In genomic region chr11:92329644-92330043, GRCh38 we compare ENCODE assay signal across 18 cellular contexts.
DNase-seq lines count a peak whose midpoint lies in the region; ATAC-seq and TF ChIP-seq lines count a peak whose summit lies in the region.
"Had no signal": no experiment of that assay in that cellular context is flagged by ENCODE, and none has a peak within 500 bp of the region (broad histone marks: within the 10 kb centered on the region; RNA-seq: fewer than 3 reads in every experiment).

No MANE protein-coding gene starts in this region.

- no peaks in the 10 kb centered on the region for H3K36me3 ChIP-seq in ectodermal cell (ENCODE audit: control insufficient read depth, insufficient read depth, low read length)
- H3K36me3 ChIP-seq in mesodermal cell (ENCODE audit: control insufficient read depth, insufficient read depth, low read length) = no peaks in the 10 kb centered on the region
- no peaks in the 10 kb centered on the region for H3K36me3 ChIP-seq in WERI-Rb-1
- H3K36me3 ChIP-seq: BE2C, gastroesophageal sphincter, uterus had no signal

- WGBS in ectodermal cell, 2 experiments = 54 to 58% methylated on average over 2 of the region's 2 CpGs
- 60% methylated on average over 1 of the region's 2 CpGs for WGBS in mesodermal cell (ENCODE audit: insufficient coverage in 2 of 2), 2 experiments

- H3K9me3 ChIP-seq in ectodermal cell (ENCODE audit: control insufficient read depth, low read length) (no peaks in the 10 kb centered on the region), mesodermal cell (ENCODE audit: control insufficient read depth, low read length) (no peaks in the 10 kb centered on the region), WERI-Rb-1 (ENCODE audit: severe bottlenecking) (no peaks in the 10 kb centered on the region)
- H3K9me3 ChIP-seq: BE2C, gastroesophageal sphincter, uterus had no signal

- POLR2A ChIA-PET in GM10248 (lab: Yijun Ruan, JAX) = no interaction called here

- ATAC-seq in HG03039 (IDR thresholded peaks at IDR 0.05; ENCODE audit: unreplicated experiment) = no peak
- ATAC-seq: activated CD8-positive, alpha-beta memory T cell treated with anti-CD3 and anti-CD28 coated beads, Interleukin-2, amount 10 ng/mL, durations not matched to agents 7 days and 5 days; gastroesophageal sphincter; GM12878 had no signal

- H3K4me1 ChIP-seq in ectodermal cell (ENCODE audit: control insufficient read depth, insufficient read depth, low read length) (peaks cover 12% of the 10 kb centered on the region), mesodermal cell (ENCODE audit: control insufficient read depth, insufficient read depth, low read length, poor library complexity, severe bottlenecking) (peaks cover 7% of the 10 kb centered on the region)
- H3K4me1 ChIP-seq: uterus had no signal

- no peaks in the 10 kb centered on the region for H3K27me3 ChIP-seq in ectodermal cell (ENCODE audit: control insufficient read depth, insufficient read depth, low read length, poor library complexity, severe bottlenecking)
- H3K27me3 ChIP-seq in WERI-Rb-1 (ENCODE audit: insufficient read depth, low read depth, severe bottlenecking) = no peaks in the 10 kb centered on the region
- H3K27me3 ChIP-seq: BE2C, gastroesophageal sphincter, uterus had no signal

- TF ChIP-seq CTCF in WERI-Rb-1 (IDR thresholded peaks at IDR 0.05; ENCODE audit: low read depth, low read length) = no peak
- no peak for TF ChIP-seq CTCF in GM10248 (IDR thresholded peaks at IDR 0.05; ENCODE audit: control extremely low read depth, extremely low read depth, low read depth, missing control alignments)

- CTCF ChIA-PET in GM10248 (lab: Yijun Ruan, JAX) = interaction anchor here (1.5 to 1.6 kb wide), 2 partner anchors 11 to 20 kb away, joined by 3 to 9 read pairs; no protein-coding TSS in a partner anchor

- H3K4me3 ChIP-seq in ectodermal cell (ENCODE audit: insufficient read depth, low read depth, low read length) (no peak overlapping the region), mesodermal cell (ENCODE audit: extremely low read depth, insufficient read depth, low read length, poor library complexity, severe bottlenecking) (no peak overlapping the region), WERI-Rb-1 (ENCODE audit: low read depth, low read length) (no peak overlapping the region)
- H3K4me3 ChIP-seq: gastroesophageal sphincter, GM12878, uterus had no signal

- no peak for TF ChIP-seq POLR2A in erythroblast (IDR thresholded peaks at IDR 0.05; ENCODE audit: low read length)

- peak; percentile 53 for DNase-seq in EL
- DNase-seq in NCI-H226 = peak; percentile 26
- no peak for DNase-seq in erythroblast (lab: John Stamatoyannopoulos, UW)
- no peak for DNase-seq in WERI-Rb-1
- no peak for DNase-seq in GM10248 (ENCODE audit: extremely low spot score)
- DNase-seq: activated CD8-positive, alpha-beta memory T cell treated with anti-CD3 and anti-CD28 coated beads, Interleukin-2, amount 10 ng/mL, durations not matched to agents 7 days and 5 days; BE2C; DMS53; Karpas-422; NCI-H2029; stimulated activated CD4-positive, alpha-beta T cell treated with anti-CD3 and anti-CD28 coated beads, Interleukin-2, amount 100 ng/mL, for 24 hours; uterus had no signal

- H3K27ac ChIP-seq in ectodermal cell (ENCODE audit: insufficient read depth, low read depth, low read length, poor library complexity, severe bottlenecking) (peak overlapping the region; percentile 64), mesodermal cell (ENCODE audit: low read depth, low read length, severe bottlenecking) (peak overlapping the region; percentile 38), WERI-Rb-1 (no peak overlapping the region)
- H3K27ac ChIP-seq: gastroesophageal sphincter, uterus, VCaP had no signal

Comparison
In these comparisons a context has a peak if more than half of its experiments do, and no peak if none do; other contexts are left out.
1. DNase-seq: peak in EL (single experiment) and NCI-H226 (single experiment); none in erythroblast (0 of 2), WERI-Rb-1 (single experiment) and GM10248 (single experiment).